18 cellular contexts compared by ENCODE assay signal in genomic region chr12:113903381-113903863, GRCh38.
DNase-seq lines count a peak whose midpoint lies in the region; TF ChIP-seq lines count a peak whose summit lies in the region.
"Had no signal": no experiment of that assay in that cellular context is flagged by ENCODE, and none has a peak within 500 bp of the region (broad histone marks: within the 10 kb centered on the region; RNA-seq: fewer than 3 reads in every experiment).

No MANE protein-coding gene starts in this region.

- H3K27ac Mint-ChIP-seq in activated T-helper 1 cell treated with anti-CD3 and anti-CD28 coated beads, Interleukin-12 subunit alpha, Interleukin-12 subunit beta, Interleukin-2, Interleukin-4 antibody, amounts not matched to agents 30 ng/mL and 10 ng/mL and 1 ng/mL, durations not matched to agents 14 hours and 24 hours and 36 hours, result peak overlapping the region; percentile 16

- TF ChIP-seq CTCF in AG04450 (IDR thresholded peaks at IDR 0.05; ENCODE audit: low read depth, low read length), result no peak
- no peak for TF ChIP-seq CTCF in fibroblast of villous mesenchyme (IDR thresholded peaks at IDR 0.05; ENCODE audit: insufficient read depth, low read depth, low read length)
- no peak for TF ChIP-seq CTCF in smooth muscle cell (IDR thresholded peaks at IDR 0.05; ENCODE audit: borderline replicate concordance, insufficient read depth, poor library complexity, severe bottlenecking)

- H3K4me3 ChIP-seq in AG04450 (ENCODE audit: low read depth, low read length), result no peak overlapping the region
- H3K4me3 ChIP-seq in fibroblast of villous mesenchyme (ENCODE audit: low read depth, low read length), result no peak overlapping the region
- no peak overlapping the region for H3K4me3 ChIP-seq in smooth muscle cell
- H3K4me3 ChIP-seq: heart right ventricle, right atrium auricular region, SJCRH30 had no signal

- H2AFZ ChIP-seq in smooth muscle cell (ENCODE audit: low read depth), result no peak overlapping the region

- H3K36me3 Mint-ChIP-seq in activated T-helper 1 cell treated with anti-CD3 and anti-CD28 coated beads, Interleukin-12 subunit alpha, Interleukin-12 subunit beta, Interleukin-2, Interleukin-4 antibody, amounts not matched to agents 30 ng/mL and 10 ng/mL and 1 ng/mL, durations not matched to agents 14 hours and 24 hours and 36 hours (ENCODE audit: low read depth), result peaks cover 28% of the 10 kb centered on the region

- H4K20me1 ChIP-seq in smooth muscle cell (ENCODE audit: low read depth), result no peaks in the 10 kb centered on the region

- H3K9me3 ChIP-seq in AG04450 (ENCODE audit: control insufficient read depth, insufficient read depth, low read length) (no peaks in the 10 kb centered on the region), smooth muscle cell (replicated peaks; ENCODE audit: low read depth) (no peaks in the 10 kb centered on the region)
- H3K9me3 ChIP-seq: right atrium auricular region, SJCRH30 had no signal

- DNase-seq in AG04450 (ENCODE audit: low read depth, low spot score), result peak; percentile 18
- peak; percentile 81 for DNase-seq in ELR (ENCODE audit: low read depth)
- no peak for DNase-seq in activated T-helper 1 cell treated with anti-CD3 and anti-CD28 coated beads, Interleukin-12 subunit alpha, Interleukin-12 subunit beta, Interleukin-2, Interleukin-4 antibody, amounts not matched to agents 30 ng/mL and 10 ng/mL and 1 ng/mL, durations not matched to agents 14 hours and 24 hours and 36 hours (ENCODE audit: low spot score)
- peak; percentile 68 for DNase-seq in fibroblast of villous mesenchyme (ENCODE audit: low read depth)
- no peak for DNase-seq in stimulated activated naive CD4-positive, alpha-beta T cell (lab: John Stamatoyannopoulos, UW)
- no peak for DNase-seq in activated naive CD4-positive, alpha-beta T cell treated with Interleukin-2 at 50 U/mL for 16 hours
- DNase-seq in smooth muscle cell (lab: John Stamatoyannopoulos, UW; ENCODE audit: unreplicated experiment), result no peak
- DNase-seq in germinal center (ENCODE audit: low spot score), result no peak
- DNase-seq: activated effector memory CD4-positive, alpha-beta T cell treated with Interleukin-2 at 50 U/mL for 16 hours; aorta; C1 segment of cervical spinal cord; cortex of kidney; DMS 273 treated with DMSO at 0.1 percent for 48 hours; heart right ventricle; NCI-H2029; NCI-H510A treated with DMSO at 0.1 percent for 48 hours; SJCRH30 had no signal

- no peak overlapping the region for H3K9ac ChIP-seq in smooth muscle cell (ENCODE audit: low read depth)

- POLR2A ChIA-PET in AG04450 (lab: Yijun Ruan, JAX), result no interaction called here

- CTCF ChIA-PET in AG04450 (lab: Charles Lee), result interaction anchor here (1.3 to 3.1 kb wide), 2 partner anchors 9 to 40 kb away, joined by 4 to 10 read pairs; no protein-coding TSS in a partner anchor

- H3K4me2 ChIP-seq in smooth muscle cell, result no peak overlapping the region

- H3K27me3 ChIP-seq in AG04450 (ENCODE audit: control insufficient read depth, insufficient read depth, low read length) (no peaks in the 10 kb centered on the region), smooth muscle cell (ENCODE audit: low read depth) (no peaks in the 10 kb centered on the region)
- H3K27me3 ChIP-seq: heart right ventricle, right atrium auricular region, SJCRH30 had no signal

- no peaks in the 10 kb centered on the region for H3K9me3 Mint-ChIP-seq in activated T-helper 1 cell treated with anti-CD3 and anti-CD28 coated beads, Interleukin-12 subunit alpha, Interleukin-12 subunit beta, Interleukin-2, Interleukin-4 antibody, amounts not matched to agents 30 ng/mL and 10 ng/mL and 1 ng/mL, durations not matched to agents 14 hours and 24 hours and 36 hours

- 51% methylated on average over 4 of the region's 4 CpGs for WGBS in smooth muscle cell (ENCODE audit: low lambda C conversion rate)

- no peaks in the 10 kb centered on the region for H3K27me3 Mint-ChIP-seq in activated T-helper 1 cell treated with anti-CD3 and anti-CD28 coated beads, Interleukin-12 subunit alpha, Interleukin-12 subunit beta, Interleukin-2, Interleukin-4 antibody, amounts not matched to agents 30 ng/mL and 10 ng/mL and 1 ng/mL, durations not matched to agents 14 hours and 24 hours and 36 hours (ENCODE audit: insufficient read depth)

- H3K4me1 Mint-ChIP-seq in activated T-helper 1 cell treated with anti-CD3 and anti-CD28 coated beads, Interleukin-12 subunit alpha, Interleukin-12 subunit beta, Interleukin-2, Interleukin-4 antibody, amounts not matched to agents 30 ng/mL and 10 ng/mL and 1 ng/mL, durations not matched to agents 14 hours and 24 hours and 36 hours (ENCODE audit: low read depth), result peaks cover 9% of the 10 kb centered on the region

- no peaks in the 10 kb centered on the region for H3F3A ChIP-seq in smooth muscle cell (ENCODE audit: low read depth)

- H3K27ac ChIP-seq in AG04450 (ENCODE audit: low read depth, low read length) (no peak overlapping the region), smooth muscle cell (ENCODE audit: low read depth) (no peak overlapping the region)
- H3K27ac ChIP-seq: heart right ventricle, right atrium auricular region, SJCRH30 had no signal

- H3K36me3 ChIP-seq in smooth muscle cell (ENCODE audit: low read depth), result peaks cover 4% of the 10 kb centered on the region
- H3K36me3 ChIP-seq: right atrium auricular region, SJCRH30 had no signal

- H3K79me2 ChIP-seq in smooth muscle cell (ENCODE audit: low read depth), result no peaks in the 10 kb centered on the region

- H3K4me1 ChIP-seq in smooth muscle cell (ENCODE audit: low read depth), result peaks cover 7% of the 10 kb centered on the region

- intact Hi-C loops in activated T-helper 1 cell treated with anti-CD3 and anti-CD28 coated beads, Interleukin-12 subunit alpha, Interleukin-12 subunit beta, Interleukin-2, Interleukin-4 antibody, amounts not matched to agents 30 ng/mL and 10 ng/mL and 1 ng/mL, durations not matched to agents 14 hours and 24 hours and 36 hours (cut with micrococcal nuclease), result loop anchor here (1.0 kb wide), 1 partner anchor 59 kb away; no protein-coding TSS in a partner anchor

- no peak overlapping the region for H3K4me3 Mint-ChIP-seq in activated T-helper 1 cell treated with anti-CD3 and anti-CD28 coated beads, Interleukin-12 subunit alpha, Interleukin-12 subunit beta, Interleukin-2, Interleukin-4 antibody, amounts not matched to agents 30 ng/mL and 10 ng/mL and 1 ng/mL, durations not matched to agents 14 hours and 24 hours and 36 hours

Comparison
In these comparisons a context has a peak if more than half of its experiments do, and no peak if none do; other contexts are left out.
1. DNase-seq: peak in AG04450 (single experiment), ELR (single experiment) and fibroblast of villous mesenchyme (single experiment); none in activated T-helper 1 cell treated with anti-CD3 and anti-CD28 coated beads, Interleukin-12 subunit alpha, Interleukin-12 subunit beta, Interleukin-2, Interleukin-4 antibody, amounts not matched to agents 30 ng/mL and 10 ng/mL and 1 ng/mL, durations not matched to agents 14 hours and 24 hours and 36 hours (single experiment), stimulated activated naive CD4-positive, alpha-beta T cell (0 of 6), activated naive CD4-positive, alpha-beta T cell treated with Interleukin-2 at 50 U/mL for 16 hours (single experiment), smooth muscle cell (single experiment) and germinal center (single experiment).